ENCODE assay signal across 1 cellular context in genomic region chr3:100717063-100717462, GRCh38.
TF ChIP-seq lines count a peak whose summit lies in the region.

No MANE protein-coding gene starts in this region.

TF ChIP-seq in IMR-90, 13 proteins besides CTCF, POLR2A, EP300 and RAD21:
- TF ChIP-seq RFX5 (IDR thresholded peaks at IDR 0.05; ENCODE audit: low read depth, low read length) (no peak), MAFK (IDR thresholded peaks at IDR 0.05; ENCODE audit: low read depth, low read length) (no peak)
